Comparison of ENCODE assay signal across 21 cellular contexts in the genomic region with DNA sequence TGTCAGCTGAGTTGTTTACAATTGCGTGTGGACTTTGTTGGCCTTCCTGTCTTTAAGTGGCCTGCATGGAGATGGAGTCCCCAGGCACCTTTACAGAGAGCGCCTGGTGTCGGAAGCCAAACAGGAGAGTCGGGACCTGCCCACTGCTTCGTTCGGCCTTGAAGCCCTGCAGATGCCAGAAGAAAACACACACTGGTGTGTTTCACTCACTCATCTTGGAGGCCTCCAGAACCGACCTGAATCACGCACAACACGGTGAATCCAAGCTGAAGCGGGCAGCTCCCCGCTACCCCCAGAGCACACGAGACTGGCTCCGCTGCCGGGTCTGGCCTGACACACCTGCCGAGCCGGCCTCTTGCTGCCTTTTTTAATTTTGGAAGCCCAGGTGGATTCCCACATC.
"Had no signal": no experiment of that assay in that cellular context is flagged by ENCODE, and none has a peak within 500 bp of the region (broad histone marks: within the 10 kb centered on the region; RNA-seq: fewer than 3 reads in every experiment).

No MANE protein-coding gene starts in this region.

- H3K4me3 ChIP-seq: dorsolateral prefrontal cortex, esophagus muscularis mucosa, gastrocnemius medialis, left lung, lower lobe of right lung, stomach had no signal

- H3K4me3 Mint-ChIP-seq: immature natural killer cell; memory B cell; natural killer cell treated with Interleukin-12 subunit alpha and Interleukin-12 subunit beta and Interleukin-15 and Interleukin-18, amount 100 ng/mL, for 72 hours had no signal

- ATAC-seq: gastrocnemius medialis; left lung; lower lobe of right lung; natural killer cell treated with Interleukin-12 subunit alpha and Interleukin-12 subunit beta and Interleukin-15 and Interleukin-18, amount 100 ng/mL, for 72 hours; right cardiac atrium had no signal

- H3K27ac Mint-ChIP-seq: immature natural killer cell; memory B cell; natural killer cell treated with Interleukin-12 subunit alpha and Interleukin-12 subunit beta and Interleukin-15 and Interleukin-18, amount 100 ng/mL, for 72 hours; progenitor cell of endocrine pancreas had no signal

- H3K4me1 ChIP-seq: esophagus muscularis mucosa, gastrocnemius medialis, left lung, lower lobe of right lung, stomach had no signal

- H3K9me3 ChIP-seq: esophagus muscularis mucosa, gastrocnemius medialis, left lung, lower lobe of right lung, stomach had no signal

- H3K36me3 Mint-ChIP-seq: immature natural killer cell; memory B cell; natural killer cell treated with Interleukin-12 subunit alpha and Interleukin-12 subunit beta and Interleukin-15 and Interleukin-18, amount 100 ng/mL, for 72 hours had no signal

- H3K4me1 Mint-ChIP-seq: memory B cell had no signal

- H3K27ac ChIP-seq: dorsolateral prefrontal cortex, epithelial cell of prostate, esophagus muscularis mucosa, gastrocnemius medialis, left lung, lower lobe of right lung, stomach had no signal

- DNase-seq: cortex of kidney; dorsolateral prefrontal cortex; effector memory CD4-positive, alpha-beta T cell; gastrocnemius medialis; glutamatergic neuron; immature natural killer cell; left lung; lower lobe of right lung; midbrain; right cardiac atrium; small intestine; stimulated activated CD4-positive, alpha-beta T cell treated with anti-CD3 and anti-CD28 coated beads, Interleukin-12 subunit alpha, Interleukin-12 subunit beta, amount 100 ng/mL, for 4 hours; stimulated activated naive CD4-positive, alpha-beta T cell; stomach; substantia nigra; trophoblast cell had no signal

- H3K9me3 Mint-ChIP-seq: immature natural killer cell had no signal
